In genomic region chr7:100603697-100604077, GRCh38 we compare ENCODE assay signal across 8 cellular contexts. TPM values are rescaled to one million over a fixed set of nuclear protein-coding genes. Genes with fewer than 3 reads are reported as not detected.
DNase-seq lines count a peak whose midpoint lies in the region; ATAC-seq, FAIRE-seq and TF ChIP-seq lines count a peak whose summit lies in the region.

No MANE protein-coding gene starts in this region.

- H3K4me2 ChIP-seq in keratinocyte (ENCODE audit: control insufficient read depth, extremely low read depth, insufficient read depth, low read depth, low read length) = peak overlapping the region; percentile 73

- H3K4me1 ChIP-seq in keratinocyte (ENCODE audit: control insufficient read depth, extremely low read depth, insufficient read depth, low read length) (peaks cover 6% of the 10 kb centered on the region), thoracic aorta (ENCODE audit: control insufficient read depth in 1 of 2, low read depth in 2 of 2) (peaks cover 11 to 31% of the 10 kb centered on the region in 2 donors)

- no peak for FAIRE-seq in keratinocyte (lab: Jason Lieb, UNC)

- peak overlapping the region; percentile 53 to 87 for H3K27ac Mint-ChIP-seq in activated naive CD4-positive, alpha-beta T cell treated with anti-CD3 and anti-CD28 coated beads, Interleukin-2, amount 50 U/mL, for 72 hours

- POLR2A ChIA-PET in AG04450 (lab: Yijun Ruan, JAX) = interaction anchor here (0.5 to 3.7 kb wide), 6 partner anchors 9 to 1732 kb away, joined by 3 to 68 read pairs (median 6); partner anchors contain the start of genes FBXO24, LRCH4 and MOSPD3
- POLR2A ChIA-PET in HEK293T (lab: Yijun Ruan, JAX) = interaction anchor here (1.0 to 3.1 kb wide), 9 partner anchors 9 to 249 kb away, joined by 3 to 40 read pairs (median 8); partner anchors contain the start of genes FBXO24, GIGYF1, LRCH4 and MOSPD3

- no peaks in the 10 kb centered on the region for H3K9me3 Mint-ChIP-seq in activated naive CD4-positive, alpha-beta T cell treated with anti-CD3 and anti-CD28 coated beads, Interleukin-2, amount 50 U/mL, for 72 hours

- intact Hi-C loops in head of caudate nucleus (cut with DNase I) = no loop called here

- DNase-seq in AG04450 (ENCODE audit: low read depth, low spot score) (no peak), HEK293T (ENCODE audit: extremely low spot score) (peak; percentile 31), keratinocyte (ENCODE audit: low read depth, low spot score) (no peak), thoracic aorta (ENCODE audit: low spot score) (no peak), superior temporal gyrus (ENCODE audit: extremely low spot score) (no peak), head of caudate nucleus (no peak)
- no peak for DNase-seq in activated naive CD4-positive, alpha-beta T cell treated with anti-CD3 and anti-CD28 coated beads, Interleukin-2, amount 50 U/mL, for 72 hours (ENCODE audit: low spot score in 2 of 2)

- H3K4me3 ChIP-seq in AG04450 (ENCODE audit: low read depth, low read length) (peak overlapping the region; percentile 94), keratinocyte (ENCODE audit: control insufficient read depth in 2 of 3, extremely low read depth in 1 of 3, insufficient read depth in 2 of 3, low read depth in 1 of 3, low read length in 3 of 3) (peak overlapping the region in 2 of 3 experiments; percentile 27 to 54), thoracic aorta (peak overlapping the region; percentile 96)

- ATAC-seq in activated naive CD4-positive, alpha-beta T cell treated with anti-CD3 and anti-CD28 coated beads, Interleukin-2, amount 50 U/mL, for 72 hours = no peak
- no peak for ATAC-seq in thoracic aorta (ENCODE audit: insufficient number of reproducible peaks, low FRiP score, low read depth)
- no peak for ATAC-seq in HG03159 (IDR thresholded peaks at IDR 0.05; ENCODE audit: unreplicated experiment)

- no peaks in the 10 kb centered on the region for H3K79me2 ChIP-seq in keratinocyte (ENCODE audit: control insufficient read depth, insufficient read depth, low read length)

- H3K9me3 ChIP-seq in AG04450 (ENCODE audit: control insufficient read depth, insufficient read depth, low read length) (no peaks in the 10 kb centered on the region; the same call in 1 of the 2 replicates), keratinocyte (ENCODE audit: control insufficient read depth, low read depth, low read length) (no peaks in the 10 kb centered on the region), thoracic aorta (no peaks in the 10 kb centered on the region)

- no peak overlapping the region for H3K9ac ChIP-seq in keratinocyte (ENCODE audit: control insufficient read depth, extremely low read depth, insufficient read depth, low read length)

- H3K27me3 ChIP-seq in AG04450 (ENCODE audit: control insufficient read depth, insufficient read depth, low read length) (no peaks in the 10 kb centered on the region), keratinocyte (ENCODE audit: control insufficient read depth, extremely low read depth, insufficient read depth, low read length) (no peaks in the 10 kb centered on the region), thoracic aorta (replicated peaks; ENCODE audit: insufficient read depth) (no peaks in the 10 kb centered on the region)

- H3K36me3 ChIP-seq in keratinocyte (ENCODE audit: control insufficient read depth in 2 of 2, extremely low read depth in 1 of 2, insufficient read depth in 2 of 2, low read length in 2 of 2) = no peaks in the 10 kb centered on the region
- H3K36me3 ChIP-seq in thoracic aorta = no peaks in the 10 kb centered on the region

- H2AFZ ChIP-seq in keratinocyte (ENCODE audit: control insufficient read depth, low read length) = peak overlapping the region; percentile 66

- H4K20me1 ChIP-seq in keratinocyte (ENCODE audit: control insufficient read depth, extremely low read depth, insufficient read depth, low read length) = no peaks in the 10 kb centered on the region

- dilution Hi-C loops in keratinocyte (cut with MboI; ENCODE audit: extremely low pct_ligation_motif_present, low sequenced_read_pairs) = no loop called here

- CTCF ChIA-PET in AG04450 (lab: Charles Lee) (interaction anchor here (0.7 to 2.3 kb wide), 4 partner anchors 9 to 135 kb away, joined by 3 to 14 read pairs (median 6); partner anchors contain the start of genes FBXO24 and MOSPD3), HEK293T (lab: Yijun Ruan, JAX) (interaction anchor here (0.7 to 1.0 kb wide), 2 partner anchors 10 to 102 kb away, joined by 3 to 4 read pairs; no protein-coding TSS in a partner anchor)

- H3K36me3 Mint-ChIP-seq in activated naive CD4-positive, alpha-beta T cell treated with anti-CD3 and anti-CD28 coated beads, Interleukin-2, amount 50 U/mL, for 72 hours = no peaks in the 10 kb centered on the region

- TF ChIP-seq CTCF in AG04450 (IDR thresholded peaks at IDR 0.05; ENCODE audit: low read depth, low read length) (no peak), keratinocyte (optimal IDR thresholded peaks at IDR 0.05 in 1 of 3, IDR thresholded peaks at IDR 0.05 in 1 of 3, conservative IDR thresholded peaks at IDR 0.05 in 1 of 3; ENCODE audit: extremely low read depth in 1 of 3, insufficient read depth in 2 of 3, low read length in 3 of 3) (no peak), thoracic aorta (IDR thresholded peaks at IDR 0.05) (no peak)

- H3K27ac ChIP-seq in AG04450 (ENCODE audit: low read depth, low read length) (peak overlapping the region; percentile 77), keratinocyte (ENCODE audit: control insufficient read depth, insufficient read depth, low read length) (no peak overlapping the region), thoracic aorta (peak overlapping the region; percentile 92 to 94)

- no peaks in the 10 kb centered on the region for H3K9me1 ChIP-seq in keratinocyte (ENCODE audit: control insufficient read depth, extremely low read depth, insufficient read depth, low read length)

RNA-seq across cellular contexts. Expression of gene PCOLCE, which starts 1.5 kb away (rescaled TPM):
- polyA plus RNA-seq in AG04450 (2011; rRNA removed) (164 and 227 TPM in 2 replicates), keratinocyte (0.63 to 1.3 TPM (median 0.80 TPM) in 3 replicates)
- 37.1 and 50.6 TPM in 2 replicates for polyA minus RNA-seq in AG04450 (2011; rRNA and poly(A)+ RNA removed)
- total RNA-seq in activated naive CD4-positive, alpha-beta T cell treated with anti-CD3 and anti-CD28 coated beads, Interleukin-2, amount 50 U/mL, for 72 hours = 10 to 100 TPM; 14.8 to 19.6 TPM
- not detected for polyA plus RNA-seq in keratinocyte (2011; ENCODE audit: low read depth)
- polyA plus RNA-seq in keratinocyte (2011; cell fraction: cytosol; rRNA removed) = 0.26 and 0.66 TPM in 2 replicates
- polyA plus RNA-seq in keratinocyte (2011; cell fraction: nucleus; rRNA removed) = 2.1 and 5.2 TPM in 2 replicates
- polyA plus RNA-seq in keratinocyte (2012; ENCODE audit: low replicate concordance) = 2.6 and 3.4 TPM in 2 replicates
- 0.76 to 3.8 TPM in 2 of 3 replicates, not detected in the other for polyA minus RNA-seq in keratinocyte
- polyA minus RNA-seq in keratinocyte (2011; cell fraction: cytosol; rRNA and poly(A)+ RNA removed) = not detected
- 1.2 TPM in 1 of 2 replicates, not detected in the other for polyA minus RNA-seq in keratinocyte (2011; cell fraction: nucleus; rRNA and poly(A)+ RNA removed)
- 100 to 1,000 TPM; 130 to 140 TPM for total RNA-seq in thoracic aorta

RNA-seq across cellular contexts. Expression of gene MOSPD3, which starts 8.7 kb away (rescaled TPM):
- 9.1 and 10.0 TPM in 2 replicates for polyA plus RNA-seq in AG04450 (2011; rRNA removed)
- polyA minus RNA-seq in AG04450 (2011; rRNA and poly(A)+ RNA removed) = 4.0 and 4.8 TPM in 2 replicates
- 10 to 100 TPM; 20.7 to 28.0 TPM for total RNA-seq in activated naive CD4-positive, alpha-beta T cell treated with anti-CD3 and anti-CD28 coated beads, Interleukin-2, amount 50 U/mL, for 72 hours
- polyA plus RNA-seq in keratinocyte = 4.1 to 17.0 TPM (median 5.5 TPM) in 3 replicates
- 1.7 TPM for polyA plus RNA-seq in keratinocyte (2011; ENCODE audit: low read depth)
- 4.6 and 8.9 TPM in 2 replicates for polyA plus RNA-seq in keratinocyte (2011; cell fraction: cytosol; rRNA removed)
- polyA plus RNA-seq in keratinocyte (2011; cell fraction: nucleus; rRNA removed) = 6.3 and 7.3 TPM in 2 replicates
- 17.0 TPM in 2 replicates for polyA plus RNA-seq in keratinocyte (2012; ENCODE audit: low replicate concordance)
- 0.90 to 24.8 TPM (median 3.7 TPM) in 3 replicates for polyA minus RNA-seq in keratinocyte
- 7.3 TPM for polyA minus RNA-seq in keratinocyte (2011; cell fraction: cytosol; rRNA and poly(A)+ RNA removed)
- polyA minus RNA-seq in keratinocyte (2011; cell fraction: nucleus; rRNA and poly(A)+ RNA removed) = 1.6 and 2.4 TPM in 2 replicates
- total RNA-seq in thoracic aorta = 10 to 100 TPM in 1 of 2 donors, 1 to 10 TPM in 1; 9.2 to 29.6 TPM

RNA-seq across cellular contexts. Expression of gene FBXO24, which starts 17.6 kb away (rescaled TPM):
- polyA plus RNA-seq in AG04450 (2011; rRNA removed) = 0.29 and 0.33 TPM in 2 replicates
- 0.35 and 2.1 TPM in 2 replicates for polyA minus RNA-seq in AG04450 (2011; rRNA and poly(A)+ RNA removed)
- 1 to 10 TPM; 1.9 to 4.0 TPM for total RNA-seq in activated naive CD4-positive, alpha-beta T cell treated with anti-CD3 and anti-CD28 coated beads, Interleukin-2, amount 50 U/mL, for 72 hours
- polyA plus RNA-seq in keratinocyte = 0.19 to 0.34 TPM (median 0.22 TPM) in 3 replicates
- polyA plus RNA-seq in keratinocyte (2011; ENCODE audit: low read depth) = 0.26 TPM
- 0.13 and 0.22 TPM in 2 replicates for polyA plus RNA-seq in keratinocyte (2011; cell fraction: cytosol; rRNA removed)
- 0.19 and 0.61 TPM in 2 replicates for polyA plus RNA-seq in keratinocyte (2011; cell fraction: nucleus; rRNA removed)
- 0.14 and 0.17 TPM in 2 replicates for polyA plus RNA-seq in keratinocyte (2012; ENCODE audit: low replicate concordance)
- polyA minus RNA-seq in keratinocyte = 0.63 to 1.7 TPM in 2 of 3 replicates, not detected in the other
- polyA minus RNA-seq in keratinocyte (2011; cell fraction: cytosol; rRNA and poly(A)+ RNA removed) = not detected
- polyA minus RNA-seq in keratinocyte (2011; cell fraction: nucleus; rRNA and poly(A)+ RNA removed) = not detected in 2 replicates
- not detected for total RNA-seq in thoracic aorta

RNA-seq across cellular contexts. Expression of gene LRCH4, which starts 17.8 kb away (rescaled TPM):
- polyA plus RNA-seq in AG04450 (2011; rRNA removed) = 11.3 and 12.9 TPM in 2 replicates
- polyA minus RNA-seq in AG04450 (2011; rRNA and poly(A)+ RNA removed) = 16.2 and 22.0 TPM in 2 replicates
- total RNA-seq in activated naive CD4-positive, alpha-beta T cell treated with anti-CD3 and anti-CD28 coated beads, Interleukin-2, amount 50 U/mL, for 72 hours = 100 to 1,000 TPM in 1 of 2 donors, 10 to 100 TPM in 1; 76.2 to 178 TPM
- polyA plus RNA-seq in keratinocyte = 4.9 to 8.1 TPM (median 7.3 TPM) in 3 replicates
- polyA plus RNA-seq in keratinocyte (2011; ENCODE audit: low read depth) = 4.5 TPM
- 3.6 and 5.4 TPM in 2 replicates for polyA plus RNA-seq in keratinocyte (2011; cell fraction: cytosol; rRNA removed)
- 32.8 and 52.4 TPM in 2 replicates for polyA plus RNA-seq in keratinocyte (2011; cell fraction: nucleus; rRNA removed)
- polyA plus RNA-seq in keratinocyte (2012; ENCODE audit: low replicate concordance) = 9.5 and 10.4 TPM in 2 replicates
- 5.7 to 22.5 TPM (median 10.3 TPM) in 3 replicates for polyA minus RNA-seq in keratinocyte
- 11.3 TPM for polyA minus RNA-seq in keratinocyte (2011; cell fraction: cytosol; rRNA and poly(A)+ RNA removed)
- polyA minus RNA-seq in keratinocyte (2011; cell fraction: nucleus; rRNA and poly(A)+ RNA removed) = 14.2 and 15.7 TPM in 2 replicates
- 100 to 1,000 TPM in 1 of 2 donors, 10 to 100 TPM in 1; 99.8 to 131 TPM for total RNA-seq in thoracic aorta

RNA-seq across cellular contexts. Expression of gene SAP25, which starts 30.0 kb away (rescaled TPM):
- polyA plus RNA-seq in AG04450 (2011; rRNA removed) = not detected in 2 replicates
- polyA minus RNA-seq in AG04450 (2011; rRNA and poly(A)+ RNA removed) = not detected in 2 replicates
- total RNA-seq in activated naive CD4-positive, alpha-beta T cell treated with anti-CD3 and anti-CD28 coated beads, Interleukin-2, amount 50 U/mL, for 72 hours = 10 to 100 TPM; 10.6 to 26.0 TPM
- polyA plus RNA-seq in keratinocyte = 0.16 to 0.21 TPM in 2 of 3 replicates, not detected in the other
- not detected for polyA plus RNA-seq in keratinocyte (2011; ENCODE audit: low read depth)
- not detected in 2 replicates for polyA plus RNA-seq in keratinocyte (2011; cell fraction: cytosol; rRNA removed)
- 0.78 and 2.4 TPM in 2 replicates for polyA plus RNA-seq in keratinocyte (2011; cell fraction: nucleus; rRNA removed)
- polyA plus RNA-seq in keratinocyte (2012; ENCODE audit: low replicate concordance) = 0.36 and 0.82 TPM in 2 replicates
- polyA minus RNA-seq in keratinocyte = not detected in 3 replicates
- polyA minus RNA-seq in keratinocyte (2011; cell fraction: cytosol; rRNA and poly(A)+ RNA removed) = not detected
- polyA minus RNA-seq in keratinocyte (2011; cell fraction: nucleus; rRNA and poly(A)+ RNA removed) = 0.84 TPM in 1 of 2 replicates, not detected in the other
- total RNA-seq in thoracic aorta = 1 to 10 TPM in 1 of 2 donors, under 1 TPM in 1; 0.81 to 1.1 TPM

Comparison
In these comparisons a context has a peak if more than half of its experiments do, and no peak if none do; other contexts are left out.
1. H3K4me3 ChIP-seq: peak in every context shown above with its lines; median percentile 96 in thoracic aorta; 94 in AG04450; 40 in keratinocyte.
2. RNA of gene PCOLCE, which starts 1.5 kb away (total RNA-seq): 130 to 140 TPM in thoracic aorta; 14.8 to 19.6 TPM in activated naive CD4-positive, alpha-beta T cell treated with anti-CD3 and anti-CD28 coated beads, Interleukin-2, amount 50 U/mL, for 72 hours; every median in the first group is over 4 times any median in the second.